ENCODE assay signal across 8 cellular contexts in the genomic region with DNA sequence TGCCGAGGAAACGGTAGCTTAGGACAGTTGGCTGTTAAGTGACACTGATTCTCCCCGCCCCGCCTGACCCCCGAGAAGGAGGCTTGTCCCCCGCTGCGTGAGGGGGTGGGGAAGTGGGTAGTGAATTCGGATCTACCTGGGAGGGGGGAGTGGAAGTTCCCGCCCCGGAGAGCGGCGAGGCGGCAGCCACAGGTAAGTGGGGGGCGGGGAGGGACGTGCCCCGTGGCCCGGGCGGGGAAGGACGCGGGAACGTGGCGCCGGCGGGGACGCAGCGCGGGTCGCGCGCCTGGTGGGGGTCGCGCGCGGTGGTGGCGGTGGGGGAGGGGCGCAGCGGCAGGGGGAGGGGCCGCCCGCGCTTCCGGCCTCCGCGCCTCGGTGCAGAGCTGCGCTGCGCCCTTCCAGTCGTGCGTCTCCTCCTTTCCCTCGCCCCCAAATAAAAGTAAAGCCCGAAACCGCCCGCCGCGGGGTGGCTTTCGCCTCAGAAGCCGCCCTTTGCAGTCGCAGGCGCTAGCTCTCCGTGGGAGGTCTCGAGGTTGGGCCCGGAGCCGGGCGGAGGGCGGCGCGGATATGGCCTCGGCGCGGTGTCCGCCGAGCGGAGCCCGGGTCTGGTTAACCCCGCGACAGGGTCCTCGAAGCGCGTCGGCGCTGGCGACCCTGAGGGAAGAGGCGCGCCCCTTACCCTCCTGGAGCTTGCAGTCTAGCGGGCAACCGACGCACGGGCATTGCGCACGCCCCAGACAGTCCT.
DNase-seq lines count a peak whose midpoint lies in the region; ATAC-seq and TF ChIP-seq lines count a peak whose summit lies in the region.

No MANE protein-coding gene starts in this region.

- peak; percentile 77 for DNase-seq in AG08396 (ENCODE audit: low spot score)
- peak; percentile 41 for DNase-seq in NOMO-1 treated with dmso at 0.1 percent for 144 hours (lab: John Stamatoyannopoulos, UW; ENCODE audit: unreplicated experiment)
- peak; percentile 79 to 85 for DNase-seq in activated T-cell treated with anti-CD3 and anti-CD28 coated beads, Interleukin-2, amount 50 U/mL, for 48 hours
- DNase-seq in fibroblast of mammary gland (ENCODE audit: low read depth), result peak; percentile 24
- peak; percentile 71 for DNase-seq in nephron progenitor cell

- H3K27me3 ChIP-seq in subcutaneous abdominal adipose tissue (ENCODE audit: control insufficient read depth in 5 of 5, insufficient read depth in 4 of 5, low read length in 5 of 5), result no peaks in the 10 kb centered on the region

- H3K4me1 ChIP-seq in subcutaneous abdominal adipose tissue (ENCODE audit: control insufficient read depth in 5 of 5, insufficient read depth in 5 of 5, low read length in 5 of 5), result peaks cover 0 to 29% (median 26%) of the 10 kb centered on the region in 5 donors

- H3K27ac ChIP-seq in subcutaneous abdominal adipose tissue (ENCODE audit: low read depth, low read length), result peak overlapping the region; percentile 88

- peaks cover 11% of the 10 kb centered on the region for H3K9me3 Mint-ChIP-seq in nephron progenitor cell

- no peaks in the 10 kb centered on the region for H3K27me3 Mint-ChIP-seq in nephron progenitor cell (ENCODE audit: low read depth, poor library complexity)

- H3K4me1 Mint-ChIP-seq in nephron progenitor cell, result peaks cover 34% of the 10 kb centered on the region

- H3K4me3 ChIP-seq in fibroblast of mammary gland (ENCODE audit: control insufficient read depth, low read depth, low read length), result peak overlapping the region; percentile 87
- peak overlapping the region; percentile 84 to 90 (median 87) for H3K4me3 ChIP-seq in subcutaneous abdominal adipose tissue (ENCODE audit: low read depth in 1 of 5, low read length in 5 of 5)

- TF ChIP-seq CTCF in fibroblast of mammary gland (conservative IDR thresholded peaks at IDR 0.05; ENCODE audit: control insufficient read depth, insufficient read depth, low read depth, low read length), result no peak
- no peak for TF ChIP-seq CTCF in nephron progenitor cell (IDR thresholded peaks at IDR 0.05)

- no peaks in the 10 kb centered on the region for H3K36me3 ChIP-seq in subcutaneous abdominal adipose tissue (ENCODE audit: control insufficient read depth in 5 of 5, insufficient read depth in 5 of 5, low read length in 5 of 5)

- no peaks in the 10 kb centered on the region for H3K9me3 ChIP-seq in subcutaneous abdominal adipose tissue (ENCODE audit: control insufficient read depth in 5 of 5, low read length in 5 of 5)

- H3K36me3 Mint-ChIP-seq in nephron progenitor cell (ENCODE audit: low read depth), result peaks cover 22% of the 10 kb centered on the region

- H3K27ac Mint-ChIP-seq in nephron progenitor cell, result peak overlapping the region; percentile 99

- peak overlapping the region; percentile 26 to 86 (median 78) for H3K9ac ChIP-seq in subcutaneous abdominal adipose tissue (ENCODE audit: low read length in 5 of 5)

- H3K4me3 Mint-ChIP-seq in nephron progenitor cell, result peak overlapping the region; percentile 92

- peak; percentile 37 for ATAC-seq in GM18861 (IDR thresholded peaks at IDR 0.05; ENCODE audit: unreplicated experiment)
- peak; percentile 40 for ATAC-seq in HG03066 (IDR thresholded peaks at IDR 0.05; ENCODE audit: low read depth, unreplicated experiment)

Comparison
In these comparisons a context has a peak if more than half of its experiments do, and no peak if none do; other contexts are left out.
1. Peak in every context shown above with its lines: DNase-seq, ATAC-seq, H3K4me3 ChIP-seq and H3K27ac ChIP-seq.
2. DNase-seq: peak in every context shown above with its lines; median percentile 82 in activated T-cell treated with anti-CD3 and anti-CD28 coated beads, Interleukin-2, amount 50 U/mL, for 48 hours; 77 in AG08396; 71 in nephron progenitor cell; 41 in NOMO-1 treated with dmso at 0.1 percent for 144 hours; 24 in fibroblast of mammary gland.